Comparison of ENCODE assay signal across 14 cellular contexts in the genomic region with DNA sequence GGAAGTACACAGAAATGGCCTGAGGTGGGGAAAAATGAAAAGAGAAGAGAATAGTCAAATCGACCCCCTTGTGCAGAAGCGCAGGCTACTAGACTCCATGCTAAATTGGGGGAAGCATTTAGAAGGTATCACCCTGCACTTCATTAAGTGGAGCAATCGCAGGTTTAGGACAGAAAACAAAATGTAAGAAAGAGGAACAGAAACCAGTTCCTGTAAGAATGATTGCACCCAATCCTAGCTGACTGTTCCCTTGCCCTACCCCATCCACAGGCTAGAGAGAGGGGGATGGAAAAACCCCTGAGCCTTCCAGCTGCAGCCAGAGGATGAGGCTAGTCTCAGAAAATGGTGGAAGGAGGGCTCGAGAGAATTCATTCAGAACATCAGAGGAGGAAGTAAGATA. TPM values are rescaled to one million over a fixed set of nuclear protein-coding genes. Genes with fewer than 3 reads are reported as not detected.
DNase-seq lines count a peak whose midpoint lies in the region; ATAC-seq and TF ChIP-seq lines count a peak whose summit lies in the region.
"Had no signal": no experiment of that assay in that cellular context is flagged by ENCODE, and none has a peak within 500 bp of the region (broad histone marks: within the 10 kb centered on the region; RNA-seq: fewer than 3 reads in every experiment).

No MANE protein-coding gene starts in this region.

- H3K27me3 ChIP-seq in SK-N-SH (ENCODE audit: insufficient read depth), result no peaks in the 10 kb centered on the region
- H3K27me3 ChIP-seq: cardiac muscle cell, neutrophil had no signal

- H3K9me3 ChIP-seq in SK-N-SH, result no peaks in the 10 kb centered on the region
- H3K9me3 ChIP-seq: neutrophil had no signal

- H3F3A ChIP-seq in SK-N-SH (replicated peaks; ENCODE audit: insufficient read depth), result no peaks in the 10 kb centered on the region

- no peaks in the 10 kb centered on the region for H3K9me2 ChIP-seq in SK-N-SH

- TF ChIP-seq RAD21 in SK-N-SH (IDR thresholded peaks at IDR 0.05; ENCODE audit: low read length), result no peak

- CTCF ChIA-PET in SK-N-SH (lab: Yijun Ruan, JAX), result no interaction called here

- no peak overlapping the region for H2AFZ ChIP-seq in SK-N-SH (ENCODE audit: low read depth)

- H3K4me3 ChIP-seq in SK-N-SH (ENCODE audit: low read depth in 2 of 2, low read length in 1 of 2), result no peak overlapping the region
- H3K4me3 ChIP-seq: cardiac muscle cell had no signal

- DNase-seq in RPMI8226 (peak; percentile 52), HCEC 1CT (no peak), SK-N-DZ (ENCODE audit: low spot score) (no peak), SK-N-SH (no peak), Ammon's horn (ENCODE audit: low spot score) (no peak)
- DNase-seq: activated T-cell treated with anti-CD3 and anti-CD28 coated beads, Interleukin-2, amount 50 U/mL, for 48 hours; NCI-H1417; PC-3; stimulated activated CD4-positive, alpha-beta T cell treated with anti-CD3 and anti-CD28 coated beads, Interleukin-1b, Interleukin-23, amount 100 ng/mL, for 48 hours had no signal

- no peak for TF ChIP-seq EP300 in SK-N-SH (IDR thresholded peaks at IDR 0.05; ENCODE audit: borderline replicate concordance in 1 of 2, low read depth in 1 of 2, low read length in 1 of 2)

- H3K79me2 ChIP-seq in SK-N-SH (ENCODE audit: insufficient read depth), result no peaks in the 10 kb centered on the region

- no peaks in the 10 kb centered on the region for H3K4me1 ChIP-seq in SK-N-SH (ENCODE audit: control insufficient read depth in 1 of 2, insufficient read depth in 2 of 2, low read depth in 1 of 2, low read length in 1 of 2)

- no peaks in the 10 kb centered on the region for H4K20me1 ChIP-seq in SK-N-SH (ENCODE audit: insufficient read depth)

- no peak overlapping the region for H3K27ac ChIP-seq in SK-N-SH (ENCODE audit: low read depth in 2 of 2, low read length in 1 of 2)
- H3K27ac ChIP-seq: cardiac muscle cell, neutrophil had no signal

- no peak overlapping the region for H3K9ac ChIP-seq in SK-N-SH

- WGBS in SK-N-SH (ENCODE audit: low lambda C conversion rate), result 35% methylated on average over 4 of the region's 4 CpGs

- no peak for TF ChIP-seq CTCF in SK-N-SH (IDR thresholded peaks at IDR 0.05)

- no peak overlapping the region for H3K4me2 ChIP-seq in SK-N-SH

- peak; percentile 67 for ATAC-seq in GM18517 (IDR thresholded peaks at IDR 0.05; ENCODE audit: unreplicated experiment)
- peak; percentile 85 for ATAC-seq in GM21576 (IDR thresholded peaks at IDR 0.05; ENCODE audit: unreplicated experiment)
- peak; percentile 80 for ATAC-seq in HG03135 (IDR thresholded peaks at IDR 0.05; ENCODE audit: unreplicated experiment)
- ATAC-seq: PC-3 had no signal

- POLR2A ChIA-PET in SK-N-SH (lab: Yijun Ruan, JAX), result no interaction called here

- no peaks in the 10 kb centered on the region for H3K36me3 ChIP-seq in SK-N-SH (replicated peaks in 1 of 2; ENCODE audit: control insufficient read depth in 1 of 2, insufficient read depth in 2 of 2, low read length in 1 of 2)
- H3K36me3 ChIP-seq: cardiac muscle cell, neutrophil had no signal

TF ChIP-seq in SK-N-SH, 30 proteins besides CTCF, POLR2A, EP300 and RAD21:
- no peak for TF ChIP-seq EZH2phosphoT487 (IDR thresholded peaks at IDR 0.05; ENCODE audit: borderline replicate concordance, low read depth)
- TF ChIP-seq CHD2 (IDR thresholded peaks at IDR 0.05; ENCODE audit: low read length, partially characterized antibody), result no peak
- TF ChIP-seq, protein P1, sequence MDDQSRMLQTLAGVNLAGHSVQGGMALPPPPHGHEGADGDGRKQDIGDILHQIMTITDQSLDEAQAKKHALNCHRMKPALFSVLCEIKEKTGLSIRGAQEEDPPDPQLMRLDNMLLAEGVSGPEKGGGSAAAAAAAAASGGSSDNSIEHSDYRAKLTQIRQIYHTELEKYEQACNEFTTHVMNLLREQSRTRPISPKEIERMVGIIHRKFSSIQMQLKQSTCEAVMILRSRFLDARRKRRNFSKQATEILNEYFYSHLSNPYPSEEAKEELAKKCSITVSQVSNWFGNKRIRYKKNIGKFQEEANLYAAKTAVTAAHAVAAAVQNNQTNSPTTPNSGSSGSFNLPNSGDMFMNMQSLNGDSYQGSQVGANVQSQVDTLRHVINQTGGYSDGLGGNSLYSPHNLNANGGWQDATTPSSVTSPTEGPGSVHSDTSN (IDR thresholded peaks at IDR 0.05), result no peak
- TF ChIP-seq SMC3 (IDR thresholded peaks at IDR 0.05; ENCODE audit: low read depth, low read length), result no peak
- TF ChIP-seq, protein P2, sequence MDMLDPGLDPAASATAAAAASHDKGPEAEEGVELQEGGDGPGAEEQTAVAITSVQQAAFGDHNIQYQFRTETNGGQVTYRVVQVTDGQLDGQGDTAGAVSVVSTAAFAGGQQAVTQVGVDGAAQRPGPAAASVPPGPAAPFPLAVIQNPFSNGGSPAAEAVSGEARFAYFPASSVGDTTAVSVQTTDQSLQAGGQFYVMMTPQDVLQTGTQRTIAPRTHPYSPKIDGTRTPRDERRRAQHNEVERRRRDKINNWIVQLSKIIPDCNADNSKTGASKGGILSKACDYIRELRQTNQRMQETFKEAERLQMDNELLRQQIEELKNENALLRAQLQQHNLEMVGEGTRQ (IDR thresholded peaks at IDR 0.05; ENCODE audit: borderline replicate concordance, low read depth, low read length), result no peak
- TF ChIP-seq GABPA (IDR thresholded peaks at IDR 0.05; ENCODE audit: low read depth), result no peak
- TF ChIP-seq NRF1 (IDR thresholded peaks at IDR 0.05; ENCODE audit: low read depth, low read length), result no peak
- no peak for TF ChIP-seq MEF2A (IDR thresholded peaks at IDR 0.05; ENCODE audit: borderline replicate concordance, low read depth)
- TF ChIP-seq MXI1 (IDR thresholded peaks at IDR 0.05; ENCODE audit: low read depth, low read length), result no peak
- TF ChIP-seq, protein P3, sequence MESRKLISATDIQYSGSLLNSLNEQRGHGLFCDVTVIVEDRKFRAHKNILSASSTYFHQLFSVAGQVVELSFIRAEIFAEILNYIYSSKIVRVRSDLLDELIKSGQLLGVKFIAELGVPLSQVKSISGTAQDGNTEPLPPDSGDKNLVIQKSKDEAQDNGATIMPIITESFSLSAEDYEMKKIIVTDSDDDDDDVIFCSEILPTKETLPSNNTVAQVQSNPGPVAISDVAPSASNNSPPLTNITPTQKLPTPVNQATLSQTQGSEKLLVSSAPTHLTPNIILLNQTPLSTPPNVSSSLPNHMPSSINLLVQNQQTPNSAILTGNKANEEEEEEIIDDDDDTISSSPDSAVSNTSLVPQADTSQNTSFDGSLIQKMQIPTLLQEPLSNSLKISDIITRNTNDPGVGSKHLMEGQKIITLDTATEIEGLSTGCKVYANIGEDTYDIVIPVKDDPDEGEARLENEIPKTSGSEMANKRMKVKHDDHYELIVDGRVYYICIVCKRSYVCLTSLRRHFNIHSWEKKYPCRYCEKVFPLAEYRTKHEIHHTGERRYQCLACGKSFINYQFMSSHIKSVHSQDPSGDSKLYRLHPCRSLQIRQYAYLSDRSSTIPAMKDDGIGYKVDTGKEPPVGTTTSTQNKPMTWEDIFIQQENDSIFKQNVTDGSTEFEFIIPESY (IDR thresholded peaks at IDR 0.05; ENCODE audit: borderline replicate concordance, low read depth), result no peak
- TF ChIP-seq NFIC (IDR thresholded peaks at IDR 0.05; ENCODE audit: borderline replicate concordance), result no peak
- no peak for TF ChIP-seq TCF12 (IDR thresholded peaks at IDR 0.05)
- no peak for TF ChIP-seq FOXJ3 (CRISPR knock-in tag; IDR thresholded peaks at IDR 0.05)
- no peak for TF ChIP-seq ELF1 (IDR thresholded peaks at IDR 0.05)

RNA-seq across cellular contexts. Expression of a gene that starts 23.9 kb away (rescaled TPM):
- polyA plus RNA-seq in SK-N-DZ (2014; cell fraction: cytosol; rRNA removed), result not detected in 2 replicates
- not detected in 2 replicates for polyA plus RNA-seq in SK-N-DZ (2014; cell fraction: nucleus; rRNA removed)
- not detected in 2 replicates for polyA plus RNA-seq in SK-N-SH (2012; rRNA removed)
- polyA plus RNA-seq in SK-N-SH (2012; cell fraction: cytosol; rRNA removed), result 0.01 and 0.03 TPM in 2 replicates
- polyA plus RNA-seq in SK-N-SH (2012; cell fraction: nucleus; rRNA removed), result not detected in 2 replicates
- polyA plus RNA-seq: cardiac muscle cell had no signal
